In the genomic region with DNA sequence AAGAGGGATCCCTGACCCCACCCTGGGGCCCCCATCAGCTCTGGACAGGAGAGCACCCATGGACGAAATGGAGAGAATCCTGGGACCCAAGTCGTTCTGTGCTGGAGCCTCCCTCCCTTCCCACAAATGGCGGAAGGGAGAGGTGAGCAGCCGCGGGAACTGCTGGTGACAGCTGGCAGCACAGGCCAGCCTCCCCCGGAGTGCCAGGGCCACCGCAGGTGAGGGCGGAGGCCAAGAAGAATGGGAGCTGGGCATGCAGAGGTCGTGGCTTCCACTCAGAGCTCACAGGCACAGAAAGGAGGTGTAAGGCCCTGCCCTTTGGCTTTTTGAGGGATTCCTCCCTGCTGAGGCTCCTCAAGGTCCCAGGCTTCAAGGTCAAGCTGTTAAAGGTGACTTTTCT, we compare ENCODE assay signal across 22 cellular contexts. TPM values are rescaled to one million over a fixed set of nuclear protein-coding genes. Genes with fewer than 3 reads are reported as not detected.
DNase-seq lines count a peak whose midpoint lies in the region; ATAC-seq and TF ChIP-seq lines count a peak whose summit lies in the region.
"Had no signal": no experiment of that assay in that cellular context is flagged by ENCODE, and none has a peak within 500 bp of the region (broad histone marks: within the 10 kb centered on the region; RNA-seq: fewer than 3 reads in every experiment).

No MANE protein-coding gene starts in this region.

- DNase-seq in left ventricle myocardium superior (peak; percentile 5), heart right ventricle (no peak), WERI-Rb-1 (no peak), mesenchymal stem cell (no peak), activated gamma-delta T cell (lab: John Stamatoyannopoulos, UW) (no peak)
- DNase-seq: 8988T; ACHN; AML-193; BE2C; CD4-positive, alpha-beta T cell; CD8-positive, alpha-beta memory T cell; DMS 273 treated with DMSO at 0.1 percent for 48 hours; DMS79; EL; GDM1; GOT3; H7; HCEC 1CT had no signal

- peak overlapping the region; percentile 96 for H4K91ac ChIP-seq in mesenchymal stem cell (ENCODE audit: low read length)

- 90 to 92% methylated on average over 9 of the region's 9 CpGs for WGBS in heart right ventricle, 2 donors
- 86% methylated on average over 9 of the region's 9 CpGs for WGBS in mesenchymal stem cell

- H3K9me3 ChIP-seq in heart right ventricle (no peaks in the 10 kb centered on the region), WERI-Rb-1 (ENCODE audit: severe bottlenecking) (no peaks in the 10 kb centered on the region), mesenchymal stem cell (ENCODE audit: control insufficient read depth, low read length) (no peaks in the 10 kb centered on the region)
- H3K9me3 ChIP-seq: A549, BE2C had no signal

- H2AFZ ChIP-seq in mesenchymal stem cell (ENCODE audit: low read depth, low read length) = no peak overlapping the region

- H3K27ac ChIP-seq in heart right ventricle = no peak overlapping the region
- H3K27ac ChIP-seq in WERI-Rb-1 = peak overlapping the region; percentile 97
- no peak overlapping the region for H3K27ac ChIP-seq in mesenchymal stem cell (ENCODE audit: low read length, poor library complexity, severe bottlenecking)
- H3K27ac ChIP-seq: BLaER1 treated with 17β-estradiol and CSF1 and Interleukin-3, amounts not matched to agents 10 nM and 100 nM had no signal

- H2BK5ac ChIP-seq in mesenchymal stem cell (ENCODE audit: low read depth, low read length, poor library complexity, severe bottlenecking) = no peak overlapping the region

- H2BK120ac ChIP-seq in mesenchymal stem cell (ENCODE audit: low read depth, low read length) = peak overlapping the region; percentile 95

- H3K23ac ChIP-seq in mesenchymal stem cell (ENCODE audit: low read length in 2 of 2) = no peak overlapping the region

- TF ChIP-seq CTCF in heart right ventricle (IDR thresholded peaks at IDR 0.05) = no peak
- TF ChIP-seq CTCF in WERI-Rb-1 (IDR thresholded peaks at IDR 0.05; ENCODE audit: low read depth, low read length) = no peak

- H3K36me3 ChIP-seq in heart right ventricle = no peaks in the 10 kb centered on the region
- peaks cover 57% of the 10 kb centered on the region for H3K36me3 ChIP-seq in WERI-Rb-1
- no peaks in the 10 kb centered on the region for H3K36me3 ChIP-seq in mesenchymal stem cell (ENCODE audit: control insufficient read depth in 1 of 2, insufficient read depth in 2 of 2, low read depth in 1 of 2, low read length in 2 of 2)
- H3K36me3 ChIP-seq: BE2C; BLaER1 treated with 17β-estradiol and CSF1 and Interleukin-3, amounts not matched to agents 10 nM and 100 nM had no signal

- no peak overlapping the region for H3K4me3 ChIP-seq in heart right ventricle
- no peak overlapping the region for H3K4me3 ChIP-seq in WERI-Rb-1 (ENCODE audit: low read depth, low read length)
- H3K4me3 ChIP-seq in mesenchymal stem cell (ENCODE audit: insufficient read depth in 1 of 2, low read depth in 1 of 2, low read length in 2 of 2) = no peak overlapping the region
- H3K4me3 ChIP-seq: A549; BLaER1 treated with 17β-estradiol and CSF1 and Interleukin-3, amounts not matched to agents 10 nM and 100 nM had no signal

- H3K27me3 ChIP-seq in heart right ventricle (no peaks in the 10 kb centered on the region), WERI-Rb-1 (ENCODE audit: insufficient read depth, low read depth, severe bottlenecking) (no peaks in the 10 kb centered on the region), mesenchymal stem cell (ENCODE audit: control insufficient read depth in 1 of 2, insufficient read depth in 1 of 2, low read length in 2 of 2) (no peaks in the 10 kb centered on the region)
- H3K27me3 ChIP-seq: BE2C; BLaER1 treated with 17β-estradiol and CSF1 and Interleukin-3, amounts not matched to agents 10 nM and 100 nM had no signal

- peak overlapping the region; percentile 83 for H2BK15ac ChIP-seq in mesenchymal stem cell (ENCODE audit: low read depth, poor library complexity, severe bottlenecking)

- no peaks in the 10 kb centered on the region for H3K79me1 ChIP-seq in mesenchymal stem cell (replicated peaks; ENCODE audit: low read length, poor library complexity, severe bottlenecking)

- H3K4me1 ChIP-seq in heart right ventricle = peaks cover 7 to 45% (median 21%) of the 10 kb centered on the region in 9 donors
- H3K4me1 ChIP-seq in mesenchymal stem cell (ENCODE audit: control insufficient read depth, insufficient read depth, low read depth, low read length) = peaks cover 17% of the 10 kb centered on the region

- no peak overlapping the region for H2AK5ac ChIP-seq in mesenchymal stem cell (ENCODE audit: low read length, severe bottlenecking)

- peak overlapping the region; percentile 92 to 99 for H2BK12ac ChIP-seq in mesenchymal stem cell (ENCODE audit: low read length in 2 of 2)

- no peak overlapping the region for H3K9ac ChIP-seq in mesenchymal stem cell (ENCODE audit: low read length)
- H3K9ac ChIP-seq: BLaER1 treated with 17β-estradiol and CSF1 and Interleukin-3, amounts not matched to agents 10 nM and 100 nM had no signal

- intact Hi-C loops in left ventricle myocardium superior (cut with micrococcal nuclease) (no loop called here), heart right ventricle (cut with DNase I) (no loop called here)

- H3K14ac ChIP-seq in mesenchymal stem cell (ENCODE audit: low read length in 2 of 2) = peak overlapping the region in 1 of 2 experiments; percentile 53

- ATAC-seq in left ventricle myocardium superior (no peak), heart right ventricle (no peak), GM21576 (IDR thresholded peaks at IDR 0.05; ENCODE audit: unreplicated experiment) (no peak)
- ATAC-seq: A549 had no signal

- peak overlapping the region; percentile 19 to 68 for H3K4ac ChIP-seq in mesenchymal stem cell (ENCODE audit: low read depth in 1 of 2, low read length in 2 of 2)

- H3K18ac ChIP-seq in mesenchymal stem cell (ENCODE audit: low read depth in 1 of 2, low read length in 2 of 2) = peak overlapping the region; percentile 71 to 81

- no peak overlapping the region for H3K4me2 ChIP-seq in mesenchymal stem cell (ENCODE audit: low read length, poor library complexity, severe bottlenecking)
- H3K4me2 ChIP-seq: A549; BLaER1 treated with 17β-estradiol and CSF1 and Interleukin-3, amounts not matched to agents 10 nM and 100 nM had no signal

- H4K8ac ChIP-seq in mesenchymal stem cell (ENCODE audit: low read length) = peak overlapping the region; percentile 27

RNA-seq across cellular contexts. Expression of gene SLC1A7, which starts 24.6 kb away (rescaled TPM):
- 0.32 TPM for total RNA-seq in left ventricle myocardium superior
- total RNA-seq in heart right ventricle = 1 to 10 TPM in 1 of 10 donors, under 1 TPM in 9; 0.12 to 2.0 (median 0.42) TPM
- under 1 TPM; 0.04 to 0.66 TPM for polyA plus RNA-seq in heart right ventricle
- polyA plus RNA-seq in mesenchymal stem cell (2013, experiment 1 of 2) = 2.3 TPM
- polyA plus RNA-seq in mesenchymal stem cell (2013, experiment 2 of 2) = 2.2 TPM
- total RNA-seq: CD4-positive, alpha-beta T cell; CD8-positive, alpha-beta memory T cell; H7 had no signal
- polyA plus RNA-seq: CD14-positive monocyte had no signal

RNA-seq across cellular contexts. Expression of gene PODN, which starts 55.8 kb away (rescaled TPM):
- total RNA-seq in left ventricle myocardium superior (19.4 TPM), heart right ventricle (10 to 100 TPM; 11.2 to 27.4 (median 15.4) TPM)
- 10 to 100 TPM; 11.4 to 17.3 TPM for polyA plus RNA-seq in heart right ventricle
- polyA plus RNA-seq in mesenchymal stem cell (2013, experiment 1 of 2) = 54.8 TPM
- polyA plus RNA-seq in mesenchymal stem cell (2013, experiment 2 of 2) = 53.6 TPM
- total RNA-seq: CD4-positive, alpha-beta T cell; CD8-positive, alpha-beta memory T cell; H7 had no signal
- polyA plus RNA-seq: CD14-positive monocyte had no signal
